In genomic region chr2:63983986-63984605, GRCh38 we compare ENCODE assay signal across 14 cellular contexts. TPM values are rescaled to one million over a fixed set of nuclear protein-coding genes. Genes with fewer than 3 reads are reported as not detected.
A peak's percentile ranks its signal among the peaks of the same experiment; 100 is the strongest.
DNase-seq lines count a peak whose midpoint lies in the region; ATAC-seq and TF ChIP-seq lines count a peak whose summit lies in the region.
"Had no signal": no experiment of that assay in that cellular context is flagged by ENCODE, and none has a peak within 500 bp of the region (broad histone marks: within the 10 kb centered on the region; RNA-seq: fewer than 3 reads in every experiment).

No MANE protein-coding gene starts in this region.

- H3K36me3 Mint-ChIP-seq in HFFc6 (ENCODE audit: low read depth), result peaks cover 26% of the 10 kb centered on the region
- H3K36me3 Mint-ChIP-seq in CD14-positive monocyte, result peaks cover 28 to 42% of the 10 kb centered on the region in 2 donors

- intact Hi-C loops in CD14-positive monocyte (cut with micrococcal nuclease), result no loop called here

- no peak for ATAC-seq in HG03439 (IDR thresholded peaks at IDR 0.05; ENCODE audit: unreplicated experiment)
- ATAC-seq: foreskin keratinocyte had no signal

- H3K4me1 Mint-ChIP-seq in HFFc6 (ENCODE audit: low read depth) (peaks cover 12% of the 10 kb centered on the region), CD14-positive monocyte (peaks cover 7% of the 10 kb centered on the region)

- H3K27me3 Mint-ChIP-seq in HFFc6 (ENCODE audit: insufficient read depth), result no peaks in the 10 kb centered on the region
- H3K27me3 Mint-ChIP-seq in CD14-positive monocyte (ENCODE audit: low read depth in 3 of 3), result no peaks in the 10 kb centered on the region

- H3K4me3 Mint-ChIP-seq in HFFc6 (no peak overlapping the region), CD14-positive monocyte (no peak overlapping the region)

- H3K9me3 Mint-ChIP-seq in HFFc6, result no peaks in the 10 kb centered on the region
- H3K9me3 Mint-ChIP-seq in CD14-positive monocyte, result peaks cover 0 to 6% (median 2%) of the 10 kb centered on the region in 7 donors

- H3K4me3 ChIP-seq in fibroblast of villous mesenchyme (ENCODE audit: low read depth, low read length), result no peak overlapping the region
- H3K4me3 ChIP-seq: mucosa of descending colon had no signal

- no peak for TF ChIP-seq CTCF in HFFc6 (IDR thresholded peaks at IDR 0.05)
- TF ChIP-seq CTCF in fibroblast of villous mesenchyme (IDR thresholded peaks at IDR 0.05; ENCODE audit: insufficient read depth, low read depth, low read length), result no peak
- TF ChIP-seq CTCF in CD14-positive monocyte (IDR thresholded peaks at IDR 0.05), result no peak

- H3K27ac Mint-ChIP-seq in HFFc6 (no peak overlapping the region), CD14-positive monocyte (no peak overlapping the region)

- DNase-seq in EH (ENCODE audit: low read depth) (peak; percentile 66), HFFc6 (peak; percentile 13), NCI-H748 treated with DMSO at 0.1 percent for 48 hours (lab: John Stamatoyannopoulos, UW) (peak; percentile 4), fibroblast of villous mesenchyme (ENCODE audit: low read depth) (peak; percentile 83), SW480 (ENCODE audit: low spot score) (no peak), CD14-positive monocyte (ENCODE audit: low spot score) (no peak)
- DNase-seq in stimulated activated CD4-positive, alpha-beta T cell treated with anti-CD3 and anti-CD28 coated beads, Interleukin-2, amount 100 ng/mL, for 24 hours, result no peak
- DNase-seq: activated CD4-positive, alpha-beta T cell treated with anti-CD3 and anti-CD28 coated beads, Interleukin-2, amount 50 U/mL, for 48 hours; activated gamma-delta T cell; mucosa of descending colon; NCI-H226; RPMI8226 had no signal

RNA-seq across cellular contexts. Expression of gene VPS54, which starts 35.1 kb away (rescaled TPM):
- total RNA-seq in HFFc6 (2021; fragmentation: NEBNext Ultra II Directional; extraction: Animal tissue kit (Norgen Biotek cat#: 25700)), result 10 to 100 TPM; 12.9 to 17.7 (median 15.0) TPM
- 22.2 and 32.0 TPM in 2 replicates for total RNA-seq in fibroblast of villous mesenchyme
- polyA plus RNA-seq in CD14-positive monocyte, result 10 to 100 TPM; 11.4 to 11.5 TPM

Comparison
In these comparisons a context has a peak if more than half of its experiments do, and no peak if none do; other contexts are left out.
1. DNase-seq: peak in EH (single experiment), HFFc6 (single experiment), NCI-H748 treated with DMSO at 0.1 percent for 48 hours (single experiment) and fibroblast of villous mesenchyme (single experiment); none in stimulated activated CD4-positive, alpha-beta T cell treated with anti-CD3 and anti-CD28 coated beads, Interleukin-2, amount 100 ng/mL, for 24 hours (0 of 2), SW480 (single experiment) and CD14-positive monocyte (single experiment).